23 cellular contexts compared by ENCODE assay signal in genomic region chr2:134097740-134098139, GRCh38.
"Had no signal": no experiment of that assay in that cellular context is flagged by ENCODE, and none has a peak within 500 bp of the region (broad histone marks: within the 10 kb centered on the region; RNA-seq: fewer than 3 reads in every experiment).

No MANE protein-coding gene starts in this region.

- H3K36me3 ChIP-seq: ascending aorta, brain microvascular endothelial cell, ovary, prostate gland, right atrium auricular region, spleen, tibial artery had no signal

- H3K27ac ChIP-seq: ascending aorta, brain microvascular endothelial cell, ovary, prostate gland, right atrium auricular region, spleen, tibial artery had no signal

- H3K27ac Mint-ChIP-seq: activated CD4-positive, alpha-beta memory T cell treated with anti-CD3 and anti-CD28 coated beads, Interleukin-2, amount 10 ng/mL, durations not matched to agents 7 days and 5 days; activated CD4-positive, alpha-beta T cell treated with anti-CD3 and anti-CD28 coated beads, Interleukin-2, amount 10 ng/mL, durations not matched to agents 24 days and 14 days; mesothelial cell of epicardium; natural killer cell treated with Interleukin-12 subunit alpha and Interleukin-12 subunit beta and Interleukin-15 and Interleukin-18, amount 100 ng/mL, for 72 hours; T-helper 17 cell had no signal

- H3K4me1 ChIP-seq: ascending aorta, prostate gland, right atrium auricular region, spleen, tibial artery had no signal

- ATAC-seq: esophagus mucosa; natural killer cell treated with Interleukin-12 subunit alpha and Interleukin-12 subunit beta and Interleukin-15 and Interleukin-18, amount 100 ng/mL, for 72 hours; stimulated activated naive CD8-positive, alpha-beta T cell treated with anti-CD3 and anti-CD28 coated beads, Interleukin-15, Interleukin-2, amounts not matched to agents 100 U/mL and 50 U/mL, for 24 hours; T-helper 17 cell had no signal

- H3K36me3 Mint-ChIP-seq: mesothelial cell of epicardium; natural killer cell treated with Interleukin-12 subunit alpha and Interleukin-12 subunit beta and Interleukin-15 and Interleukin-18, amount 100 ng/mL, for 72 hours had no signal

- DNase-seq: activated CD4-positive, alpha-beta memory T cell treated with anti-CD3 and anti-CD28 coated beads, Interleukin-2, amount 10 ng/mL, durations not matched to agents 7 days and 5 days; activated CD4-positive, alpha-beta T cell treated with anti-CD3 and anti-CD28 coated beads, Interleukin-2, amount 10 ng/mL, durations not matched to agents 24 days and 14 days; activated gamma-delta T cell; activated naive CD4-positive, alpha-beta T cell treated with anti-CD3 and anti-CD28 coated beads, Interleukin-2, amount 50 U/mL, for 16 hours; brain microvascular endothelial cell; central memory CD4-positive, alpha-beta T cell; effector memory CD4-positive, alpha-beta T cell; foreskin melanocyte; hippocampal formation; left ventricle myocardium superior; mammary epithelial cell; ovary; spleen; stimulated activated CD4-positive, alpha-beta T cell treated with anti-CD3 and anti-CD28 coated beads, Interleukin-4, amount 100 ng/mL, for 24 hours; stimulated activated naive CD8-positive, alpha-beta T cell treated with anti-CD3 and anti-CD28 coated beads, Interleukin-15, Interleukin-2, amounts not matched to agents 100 U/mL and 50 U/mL, for 24 hours; T-helper 17 cell; tibial artery had no signal

- H3K4me3 ChIP-seq: ascending aorta, ovary, prostate gland, right atrium auricular region, spleen, tibial artery had no signal

- H3K9me3 Mint-ChIP-seq: mesothelial cell of epicardium; natural killer cell treated with Interleukin-12 subunit alpha and Interleukin-12 subunit beta and Interleukin-15 and Interleukin-18, amount 100 ng/mL, for 72 hours had no signal

- H3K9me3 ChIP-seq: ascending aorta, ovary, prostate gland, tibial artery had no signal

- H3K27me3 ChIP-seq: ascending aorta, brain microvascular endothelial cell, ovary, right atrium auricular region, spleen, tibial artery had no signal
